17 cellular contexts compared by ENCODE assay signal in the genomic region with DNA sequence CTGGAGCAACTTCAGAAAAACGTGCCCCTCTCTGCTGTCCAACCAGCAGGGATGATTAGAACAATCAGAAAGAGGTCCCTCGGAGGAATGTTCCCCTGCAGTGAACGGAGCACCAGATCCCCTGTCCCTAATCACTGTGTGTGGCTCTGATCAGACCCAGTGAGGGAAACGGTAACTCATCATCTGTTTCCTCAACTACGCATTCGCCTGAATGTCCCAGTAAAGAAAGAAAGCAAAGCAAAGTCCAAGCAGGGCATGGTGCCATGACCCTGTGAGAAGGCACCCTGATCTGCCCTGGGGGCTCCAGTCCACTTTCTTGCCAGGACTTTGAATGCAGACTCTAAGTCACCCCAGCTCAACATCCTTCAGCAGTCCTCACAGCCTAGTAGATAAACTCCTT.
A peak's percentile ranks its signal among the peaks of the same experiment; 100 is the strongest.
DNase-seq lines count a peak whose midpoint lies in the region; TF ChIP-seq lines count a peak whose summit lies in the region.
"Had no signal": no experiment of that assay in that cellular context is flagged by ENCODE, and none has a peak within 500 bp of the region (broad histone marks: within the 10 kb centered on the region; RNA-seq: fewer than 3 reads in every experiment).

No MANE protein-coding gene starts in this region.

- H3K79me1 ChIP-seq in H9 (ENCODE audit: insufficient read depth, low read depth, low read length, poor library complexity, severe bottlenecking) = no peaks in the 10 kb centered on the region

- H3K36me3 Mint-ChIP-seq in H9 (ENCODE audit: insufficient read depth in 1 of 3, low read depth in 3 of 3) (no peaks in the 10 kb centered on the region), nephron (ENCODE audit: low read depth) (no peaks in the 10 kb centered on the region)
- no peaks in the 10 kb centered on the region for H3K36me3 Mint-ChIP-seq in activated CD4-positive, alpha-beta memory T cell treated with anti-CD3 and anti-CD28 coated beads, Interleukin-2, amount 10 ng/mL, durations not matched to agents 7 days and 5 days (ENCODE audit: low read depth)
- H3K36me3 Mint-ChIP-seq: activated CD8-positive, alpha-beta memory T cell treated with anti-CD3 and anti-CD28 coated beads, Interleukin-2, amount 10 ng/mL, durations not matched to agents 7 days and 5 days had no signal

- H3K9me3 ChIP-seq in H9 (ENCODE audit: control insufficient read depth, low read depth, low read length) (no peaks in the 10 kb centered on the region), testis (no peaks in the 10 kb centered on the region)
- H3K9me3 ChIP-seq: gastroesophageal sphincter, mucosa of descending colon, prostate gland had no signal

- H3K18ac ChIP-seq in H9 (ENCODE audit: insufficient read length, low read depth, low read length) = peak overlapping the region; percentile 33

- H3K27ac Mint-ChIP-seq in H9 = no peak overlapping the region; a peak in 1 of 7 replicates
- peak overlapping the region; percentile 55 to 94 (median 93) for H3K27ac Mint-ChIP-seq in nephron
- no peak overlapping the region for H3K27ac Mint-ChIP-seq in activated CD4-positive, alpha-beta memory T cell treated with anti-CD3 and anti-CD28 coated beads, Interleukin-2, amount 10 ng/mL, durations not matched to agents 7 days and 5 days
- H3K27ac Mint-ChIP-seq: activated CD8-positive, alpha-beta memory T cell treated with anti-CD3 and anti-CD28 coated beads, Interleukin-2, amount 10 ng/mL, durations not matched to agents 7 days and 5 days had no signal

- H3K4me1 Mint-ChIP-seq in H9 = peaks cover 28 to 36% of the 10 kb centered on the region in 2 experiments
- H3K4me1 Mint-ChIP-seq in nephron = peaks cover 72% of the 10 kb centered on the region
- peaks cover 8% of the 10 kb centered on the region for H3K4me1 Mint-ChIP-seq in activated CD4-positive, alpha-beta memory T cell treated with anti-CD3 and anti-CD28 coated beads, Interleukin-2, amount 10 ng/mL, durations not matched to agents 7 days and 5 days

- no peak overlapping the region for H3K14ac ChIP-seq in H9 (ENCODE audit: insufficient read depth, low read length)

- H3K27me3 Mint-ChIP-seq in H9 (ENCODE audit: low read depth) = peaks cover 4% of the 10 kb centered on the region; the same call in 1 of the 2 replicates
- H3K27me3 Mint-ChIP-seq in nephron (ENCODE audit: low read depth) = peaks cover 37% of the 10 kb centered on the region
- H3K27me3 Mint-ChIP-seq in activated CD4-positive, alpha-beta memory T cell treated with anti-CD3 and anti-CD28 coated beads, Interleukin-2, amount 10 ng/mL, durations not matched to agents 7 days and 5 days = peaks cover 55% of the 10 kb centered on the region

- no peak overlapping the region for H4K91ac ChIP-seq in H9 (ENCODE audit: insufficient read length, low read depth, low read length)

- WGBS in H9 (ENCODE audit: extremely low coverage, insufficient read length, low lambda C conversion rate) = no CpG with 5 or more reads among the region's 6 CpGs
- 27 to 40% methylated on average over 6 of the region's 6 CpGs for WGBS in testis, 2 donors

- H4K20me1 ChIP-seq in H9 (ENCODE audit: control insufficient read depth, insufficient read depth, insufficient read length) = no peaks in the 10 kb centered on the region

- H3K4ac ChIP-seq in H9 (ENCODE audit: low read depth, low read length) = no peak overlapping the region

- H3K4me3 Mint-ChIP-seq in H9 (no peak overlapping the region), nephron (peak overlapping the region; percentile 77 to 84 (median 80))
- no peak overlapping the region for H3K4me3 Mint-ChIP-seq in activated CD4-positive, alpha-beta memory T cell treated with anti-CD3 and anti-CD28 coated beads, Interleukin-2, amount 10 ng/mL, durations not matched to agents 7 days and 5 days
- H3K4me3 Mint-ChIP-seq: activated CD8-positive, alpha-beta memory T cell treated with anti-CD3 and anti-CD28 coated beads, Interleukin-2, amount 10 ng/mL, durations not matched to agents 7 days and 5 days had no signal

- no peak overlapping the region for H2BK5ac ChIP-seq in H9 (ENCODE audit: insufficient read length, low read length)

- peak overlapping the region; percentile 33 for H3K4me2 ChIP-seq in H9 (ENCODE audit: insufficient read depth, insufficient read length, low read length)

- TF ChIP-seq CTCF in H9 (conservative IDR thresholded peaks at IDR 0.05) (no peak), fibroblast of mammary gland (conservative IDR thresholded peaks at IDR 0.05; ENCODE audit: control insufficient read depth, insufficient read depth, low read depth, low read length) (no peak), nephron (IDR thresholded peaks at IDR 0.05; ENCODE audit: unreplicated experiment in 3 of 3) (no peak), testis (IDR thresholded peaks at IDR 0.05) (no peak)

- H3K27ac ChIP-seq in H9 (ENCODE audit: insufficient read length, low read depth, low read length) (no peak overlapping the region), testis (peak overlapping the region in 1 of 2 donors; percentile 39)
- H3K27ac ChIP-seq: gastroesophageal sphincter, HL-60, prostate gland had no signal

- POLR2A ChIA-PET in activated CD4-positive, alpha-beta memory T cell treated with anti-CD3 and anti-CD28 coated beads, Interleukin-2, amount 10 ng/mL, durations not matched to agents 7 days and 5 days (lab: Charles Lee) = no interaction called here

- H3K23ac ChIP-seq in H9 (ENCODE audit: insufficient read length, low read depth, low read length) = no peak overlapping the region

- no peak overlapping the region for H2AFZ ChIP-seq in H9 (ENCODE audit: low read length)

- no peak overlapping the region for H3T11ph ChIP-seq in H9 (ENCODE audit: low read length)

- H4K8ac ChIP-seq in H9 (replicated peaks; ENCODE audit: insufficient read length, low read depth, low read length) = no peak overlapping the region

- H4K5ac ChIP-seq in H9 (ENCODE audit: insufficient read length, low read depth, low read length) = peak overlapping the region; percentile 35

- H3K9me3 Mint-ChIP-seq in H9 (no peaks in the 10 kb centered on the region; a peak in 1 of 5 replicates), nephron (no peaks in the 10 kb centered on the region)
- no peaks in the 10 kb centered on the region for H3K9me3 Mint-ChIP-seq in activated CD4-positive, alpha-beta memory T cell treated with anti-CD3 and anti-CD28 coated beads, Interleukin-2, amount 10 ng/mL, durations not matched to agents 7 days and 5 days

- H3K4me1 ChIP-seq in H9 (ENCODE audit: insufficient read depth, low read length) (peaks cover 5% of the 10 kb centered on the region; the same call in 1 of the 2 replicates), testis (no peaks in the 10 kb centered on the region)
- H3K4me1 ChIP-seq: gastroesophageal sphincter, prostate gland had no signal

- H3K23me2 ChIP-seq in H9 (ENCODE audit: insufficient read length, low read depth, low read length, poor library complexity, severe bottlenecking) = no peaks in the 10 kb centered on the region

- no peak overlapping the region for H3K9ac ChIP-seq in H9 (ENCODE audit: extremely low read depth, insufficient read length, low read length)

- no peak overlapping the region for H2BK15ac ChIP-seq in H9 (ENCODE audit: low read depth, low read length)

- CTCF ChIA-PET in activated CD4-positive, alpha-beta memory T cell treated with anti-CD3 and anti-CD28 coated beads, Interleukin-2, amount 10 ng/mL, durations not matched to agents 7 days and 5 days (lab: Charles Lee) = no interaction called here

- H3K36me3 ChIP-seq in testis (ENCODE audit: low read depth, missing control alignments) = no peaks in the 10 kb centered on the region
- H3K36me3 ChIP-seq: gastroesophageal sphincter, prostate gland had no signal

- no peak overlapping the region for H2AK5ac ChIP-seq in H9 (ENCODE audit: insufficient read length, low read length)

- peak overlapping the region; percentile 58 for H3K4me3 ChIP-seq in fibroblast of mammary gland (ENCODE audit: control insufficient read depth, low read depth, low read length)
- peak overlapping the region; percentile 38 to 55 for H3K4me3 ChIP-seq in testis
- H3K4me3 ChIP-seq: mucosa of descending colon, prostate gland had no signal

- H3K27me3 ChIP-seq in H9 (ENCODE audit: insufficient read depth, low read length) = no peaks in the 10 kb centered on the region
- H3K27me3 ChIP-seq in testis = no peaks in the 10 kb centered on the region

- TF ChIP-seq POLR2A in testis (IDR thresholded peaks at IDR 0.05) = no peak

- no peak for DNase-seq in H9
- DNase-seq in fibroblast of mammary gland (ENCODE audit: low read depth) = no peak
- DNase-seq in testis = no peak
- DNase-seq in COLO829 (ENCODE audit: low spot score) = no peak
- no peak for DNase-seq in NCI-H748 (lab: John Stamatoyannopoulos, UW; ENCODE audit: unreplicated experiment)
- no peak for DNase-seq in UCSD-AML1 (lab: John Stamatoyannopoulos, UW; ENCODE audit: unreplicated experiment)
- DNase-seq in activated CD4-positive, alpha-beta memory T cell treated with anti-CD3 and anti-CD28 coated beads, Interleukin-2, amount 10 ng/mL, durations not matched to agents 7 days and 5 days = no peak
- DNase-seq: activated CD8-positive, alpha-beta memory T cell treated with anti-CD3 and anti-CD28 coated beads, Interleukin-2, amount 10 ng/mL, durations not matched to agents 7 days and 5 days; activated naive CD4-positive, alpha-beta T cell; effector memory CD4-positive, alpha-beta T cell; NCI-H1436; stimulated activated CD4-positive, alpha-beta T cell treated with anti-CD3 and anti-CD28 coated beads, Interleukin-4, amount 100 ng/mL, for 4 hours had no signal

- H2BK12ac ChIP-seq in H9 (ENCODE audit: insufficient read length, low read depth, low read length) = no peak overlapping the region

- H2BK20ac ChIP-seq in H9 (ENCODE audit: low read depth, low read length, poor library complexity, severe bottlenecking) = no peak overlapping the region

- no peaks in the 10 kb centered on the region for H3K79me2 ChIP-seq in H9 (ENCODE audit: insufficient read depth, low read length)

- H3K56ac ChIP-seq in H9 (ENCODE audit: insufficient read length, low read depth, low read length) = no peak overlapping the region

- H2BK120ac ChIP-seq in H9 (ENCODE audit: low read depth, low read length, poor library complexity, severe bottlenecking) = no peak overlapping the region

- intact Hi-C loops in testis (cut with DNase I; ENCODE audit: low total_unique reads) = no loop called here

Comparison
In these comparisons a context has a peak if more than half of its experiments do, and no peak if none do; other contexts are left out.
1. H3K27ac Mint-ChIP-seq: peak in nephron (3 of 3); none in H9 (0 of 3) and activated CD4-positive, alpha-beta memory T cell treated with anti-CD3 and anti-CD28 coated beads, Interleukin-2, amount 10 ng/mL, durations not matched to agents 7 days and 5 days (single experiment).
2. H3K4me3 Mint-ChIP-seq: peak in nephron (3 of 3); none in H9 (0 of 2) and activated CD4-positive, alpha-beta memory T cell treated with anti-CD3 and anti-CD28 coated beads, Interleukin-2, amount 10 ng/mL, durations not matched to agents 7 days and 5 days (single experiment).